ENCODE assay signal across 17 cellular contexts in genomic region chr10:26341701-26342100, GRCh38.
"Had no signal": no experiment of that assay in that cellular context is flagged by ENCODE, and none has a peak within 500 bp of the region (broad histone marks: within the 10 kb centered on the region; RNA-seq: fewer than 3 reads in every experiment).

No MANE protein-coding gene starts in this region.

- H3K27ac Mint-ChIP-seq: activated naive CD8-positive, alpha-beta T cell; activated T-cell treated with anti-CD3 and anti-CD28 coated beads, Interleukin-2, amount 50 U/mL, for 24 hours; activated T-helper 2 cell treated with anti-CD3 and anti-CD28 coated beads, Interferon-gamma antibody, Interleukin-2, Interleukin-4, amounts not matched to agents 10 μg/mL and 5 μg/mL and 100 μg/mL, durations not matched to agents 14 hours and 24 hours and 36 hours; progenitor cell of endocrine pancreas had no signal

- ATAC-seq: left cardiac atrium, left ventricle myocardium superior, right lobe of liver had no signal

- H3K27me3 Mint-ChIP-seq: activated naive CD8-positive, alpha-beta T cell; activated T-cell treated with anti-CD3 and anti-CD28 coated beads, Interleukin-2, amount 50 U/mL, for 24 hours had no signal

- H3K36me3 Mint-ChIP-seq: activated naive CD8-positive, alpha-beta T cell had no signal

- DNase-seq: activated CD4-positive, alpha-beta T cell treated with anti-CD3 and anti-CD28 coated beads for 4 hours; activated CD4-positive, alpha-beta T cell treated with anti-CD3 and anti-CD28 coated beads, Interleukin-2, amount 50 U/mL, for 4 hours; activated CD8-positive, alpha-beta memory T cell treated with anti-CD3 and anti-CD28 coated beads, Interleukin-2, amount 50 U/mL, for 4 hours; activated T-cell treated with anti-CD3 and anti-CD28 coated beads, Interleukin-2, amount 50 U/mL, for 24 hours; amniotic stem cell; brain microvascular endothelial cell; head of caudate nucleus; hippocampal formation; left cardiac atrium; left ventricle myocardium superior; ovary; right lobe of liver; stimulated activated CD4-positive, alpha-beta T cell treated with anti-CD3 and anti-CD28 coated beads, Interleukin-2, amount 100 ng/mL, for 48 hours; T-helper 9 cell had no signal

- H3K4me3 Mint-ChIP-seq: activated naive CD8-positive, alpha-beta T cell; activated T-cell treated with anti-CD3 and anti-CD28 coated beads, Interleukin-2, amount 50 U/mL, for 24 hours had no signal

- H3K9me3 Mint-ChIP-seq: activated T-cell treated with anti-CD3 and anti-CD28 coated beads, Interleukin-2, amount 50 U/mL, for 24 hours; activated T-helper 2 cell treated with anti-CD3 and anti-CD28 coated beads, Interferon-gamma antibody, Interleukin-2, Interleukin-4, amounts not matched to agents 10 μg/mL and 5 μg/mL and 100 μg/mL, durations not matched to agents 14 hours and 24 hours and 36 hours had no signal
